Comparison of ENCODE assay signal across 26 cellular contexts in the genomic region with DNA sequence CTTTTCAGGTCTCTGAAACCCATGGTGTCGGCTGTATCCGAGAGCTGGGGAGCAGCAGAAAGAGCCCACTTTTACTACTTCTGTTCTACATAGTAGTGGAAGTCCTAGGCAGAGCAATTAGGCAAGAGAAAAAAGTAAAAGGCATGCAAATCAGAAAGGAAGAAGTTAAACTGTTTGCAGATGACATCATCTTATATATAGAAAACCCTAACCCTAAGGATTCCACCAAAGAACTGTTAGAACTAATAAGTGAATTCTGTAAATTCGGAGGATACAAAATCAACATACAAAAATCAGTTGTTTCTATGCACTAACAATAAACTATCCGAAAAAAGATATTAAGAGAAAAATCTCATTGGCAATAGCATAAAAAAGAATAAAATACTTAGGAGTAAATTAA.
DNase-seq lines count a peak whose midpoint lies in the region; ATAC-seq and TF ChIP-seq lines count a peak whose summit lies in the region.
"Had no signal": no experiment of that assay in that cellular context is flagged by ENCODE, and none has a peak within 500 bp of the region (broad histone marks: within the 10 kb centered on the region; RNA-seq: fewer than 3 reads in every experiment).

No MANE protein-coding gene starts in this region.

- H3K79me2 ChIP-seq in GM23338 (replicated peaks; ENCODE audit: insufficient read depth) (no peaks in the 10 kb centered on the region), H9 (ENCODE audit: insufficient read depth, low read length) (no peaks in the 10 kb centered on the region), smooth muscle cell (ENCODE audit: low read depth) (no peaks in the 10 kb centered on the region)

- H3K36me3 ChIP-seq in GM23338 (ENCODE audit: insufficient read depth) (no peaks in the 10 kb centered on the region), smooth muscle cell (ENCODE audit: low read depth) (no peaks in the 10 kb centered on the region)
- H3K36me3 ChIP-seq: BE2C had no signal

- H3K4me3 ChIP-seq in GM23338 (no peak overlapping the region), smooth muscle cell (no peak overlapping the region), lower leg skin (ENCODE audit: low read depth, poor library complexity, severe bottlenecking) (no peak overlapping the region)
- H3K4me3 ChIP-seq: BLaER1, GM12878 had no signal

- H3K4me3 Mint-ChIP-seq in GM23338 (no peak overlapping the region), H9 (no peak overlapping the region), WTC11 (no peak overlapping the region), nephron progenitor cell (no peak overlapping the region)
- H3K4me3 Mint-ChIP-seq: CD14-positive monocyte; CD4-positive, alpha-beta memory T cell; CD4-positive, CD25-positive, alpha-beta regulatory T cell; CD8-positive, alpha-beta memory T cell had no signal

- H3K9me3 Mint-ChIP-seq in GM23338 (no peaks in the 10 kb centered on the region; the same call in 2 of the 3 replicates), H9 (no peaks in the 10 kb centered on the region), WTC11 (no peaks in the 10 kb centered on the region), nephron progenitor cell (peaks cover 6% of the 10 kb centered on the region)
- H3K9me3 Mint-ChIP-seq: CD4-positive, alpha-beta memory T cell; CD4-positive, CD25-positive, alpha-beta regulatory T cell; CD8-positive, alpha-beta memory T cell had no signal

- peak overlapping the region; percentile 23; the same call in 1 of the 2 replicates for H3K27ac ChIP-seq in GM23338 (ENCODE audit: low read depth)
- H3K27ac ChIP-seq in H9 (ENCODE audit: insufficient read length, low read depth, low read length) = no peak overlapping the region
- H3K27ac ChIP-seq in smooth muscle cell (ENCODE audit: low read depth) = no peak overlapping the region
- H3K27ac ChIP-seq: BLaER1 had no signal

- H3K9me2 ChIP-seq in GM23338 (ENCODE audit: insufficient read depth) = no peaks in the 10 kb centered on the region

- H3F3A ChIP-seq in GM23338 (replicated peaks; ENCODE audit: low read depth) (no peaks in the 10 kb centered on the region), smooth muscle cell (ENCODE audit: low read depth) (no peaks in the 10 kb centered on the region)

- H3K23ac ChIP-seq in H9 (ENCODE audit: insufficient read length, low read depth, low read length) = no peak overlapping the region

- no peak overlapping the region for H2AK5ac ChIP-seq in H9 (ENCODE audit: insufficient read length, low read length)

- ATAC-seq in GM23338 (no peak), WTC11 (no peak), GM19467 (IDR thresholded peaks at IDR 0.05; ENCODE audit: unreplicated experiment) (no peak)
- ATAC-seq: GM12878 had no signal

- DNase-seq in GM23338 (ENCODE audit: low spot score) = peak; percentile 17
- DNase-seq in H9 = no peak
- DNase-seq in WTC11 (ENCODE audit: low spot score) = no peak
- no peak for DNase-seq in nephron progenitor cell
- no peak for DNase-seq in foreskin melanocyte
- DNase-seq in smooth muscle cell (lab: John Stamatoyannopoulos, UW; ENCODE audit: unreplicated experiment) = no peak
- no peak for DNase-seq in lower leg skin (ENCODE audit: low spot score in 2 of 2)
- DNase-seq: 8988T; ACHN; BE2C; C1 segment of cervical spinal cord; CD4-positive, alpha-beta memory T cell; CD4-positive, CD25-positive, alpha-beta regulatory T cell; CD8-positive, alpha-beta memory T cell; COR-L47; DMS 273 treated with DMSO at 0.1 percent for 48 hours; DMS153; DMS53; DMS79; DND-41; EL; GDM1 had no signal

- H3K56ac ChIP-seq in H9 (ENCODE audit: insufficient read length, low read depth, low read length) = no peak overlapping the region

- no peak overlapping the region for H3K14ac ChIP-seq in H9 (ENCODE audit: insufficient read depth, low read length)

- H3K36me3 Mint-ChIP-seq in GM23338 (ENCODE audit: low read depth) (peaks cover 8% of the 10 kb centered on the region), H9 (ENCODE audit: insufficient read depth in 1 of 3, low read depth in 3 of 3) (peaks cover 16 to 47% (median 27%) of the 10 kb centered on the region in 3 experiments; a peak in 6 of 7 replicates), WTC11 (peaks cover 12% of the 10 kb centered on the region; the same call in 1 of the 2 replicates), nephron progenitor cell (ENCODE audit: low read depth) (peaks cover 74% of the 10 kb centered on the region)

- H3K4me2 ChIP-seq in GM23338 = no peak overlapping the region
- no peak overlapping the region for H3K4me2 ChIP-seq in H9 (ENCODE audit: insufficient read depth, insufficient read length, low read length)
- H3K4me2 ChIP-seq in smooth muscle cell = no peak overlapping the region
- H3K4me2 ChIP-seq: BLaER1 had no signal

- POLR2A ChIA-PET in WTC11 (lab: Charles Lee) = no interaction called here

- TF ChIP-seq CTCF in GM23338 (conservative IDR thresholded peaks at IDR 0.05; ENCODE audit: low read depth in 2 of 2) = no peak
- TF ChIP-seq CTCF in H9 (conservative IDR thresholded peaks at IDR 0.05) = no peak
- no peak for TF ChIP-seq CTCF in WTC11 (IDR thresholded peaks at IDR 0.05)
- no peak for TF ChIP-seq CTCF in nephron progenitor cell (IDR thresholded peaks at IDR 0.05)
- no peak for TF ChIP-seq CTCF in smooth muscle cell (IDR thresholded peaks at IDR 0.05; ENCODE audit: borderline replicate concordance, insufficient read depth, poor library complexity, severe bottlenecking)
- no peak for TF ChIP-seq CTCF in lower leg skin (IDR thresholded peaks at IDR 0.05)

- no peaks in the 10 kb centered on the region for H4K20me1 ChIP-seq in GM23338 (replicated peaks; ENCODE audit: insufficient read depth)
- H4K20me1 ChIP-seq in H9 (ENCODE audit: control insufficient read depth, insufficient read depth, insufficient read length) = no peaks in the 10 kb centered on the region
- no peaks in the 10 kb centered on the region for H4K20me1 ChIP-seq in smooth muscle cell (ENCODE audit: low read depth)

- no CpG with 5 or more reads among the region's 4 CpGs for WGBS in H9 (ENCODE audit: extremely low coverage, insufficient read length, low lambda C conversion rate)
- WGBS in smooth muscle cell (ENCODE audit: low lambda C conversion rate) = 92% methylated on average over 4 of the region's 4 CpGs
- WGBS in lower leg skin, 2 donors = 86 to 100% methylated on average over 4 of the region's 4 CpGs

- H3K9ac ChIP-seq in H9 (ENCODE audit: extremely low read depth, insufficient read length, low read length) (no peak overlapping the region), smooth muscle cell (ENCODE audit: low read depth) (no peak overlapping the region)
- H3K9ac ChIP-seq: BLaER1 had no signal

- H2AFZ ChIP-seq in GM23338 = no peak overlapping the region
- H2AFZ ChIP-seq in H9 (ENCODE audit: low read length) = no peak overlapping the region
- no peak overlapping the region for H2AFZ ChIP-seq in smooth muscle cell (ENCODE audit: low read depth)

- no peaks in the 10 kb centered on the region for H3K79me1 ChIP-seq in H9 (ENCODE audit: insufficient read depth, low read depth, low read length, poor library complexity, severe bottlenecking)

- no peak overlapping the region for H4K8ac ChIP-seq in H9 (replicated peaks; ENCODE audit: insufficient read length, low read depth, low read length)

- H3K4me1 ChIP-seq in GM23338 (ENCODE audit: insufficient read depth) = peaks cover 11% of the 10 kb centered on the region; the same call in 1 of the 2 replicates
- H3K4me1 ChIP-seq in H9 (ENCODE audit: insufficient read depth, low read length) = no peaks in the 10 kb centered on the region
- H3K4me1 ChIP-seq in smooth muscle cell (ENCODE audit: low read depth) = no peaks in the 10 kb centered on the region
- H3K4me1 ChIP-seq: BE2C, BLaER1 had no signal

- H3K27me3 ChIP-seq in GM23338 (ENCODE audit: insufficient read depth) = no peaks in the 10 kb centered on the region
- H3K27me3 ChIP-seq in H9 (ENCODE audit: insufficient read depth, low read length) = no peaks in the 10 kb centered on the region
- no peaks in the 10 kb centered on the region for H3K27me3 ChIP-seq in smooth muscle cell (ENCODE audit: low read depth)
- H3K27me3 ChIP-seq: BE2C had no signal

- H3K27me3 Mint-ChIP-seq in GM23338 (ENCODE audit: insufficient read depth, low read depth, poor library complexity) (peaks cover 1% of the 10 kb centered on the region), H9 (ENCODE audit: low read depth) (no peaks in the 10 kb centered on the region), WTC11 (ENCODE audit: low read depth) (no peaks in the 10 kb centered on the region), nephron progenitor cell (ENCODE audit: low read depth, poor library complexity) (peaks cover 3% of the 10 kb centered on the region)
- H3K27me3 Mint-ChIP-seq: CD4-positive, alpha-beta memory T cell; CD4-positive, CD25-positive, alpha-beta regulatory T cell; CD8-positive, alpha-beta memory T cell had no signal

- intact Hi-C loops in lower leg skin (cut with DNase I; ENCODE audit: low total_unique reads) = no loop called here

- H3K4me1 Mint-ChIP-seq in GM23338 (peaks cover 20% of the 10 kb centered on the region), H9 (peaks cover 2 to 19% of the 10 kb centered on the region in 2 experiments), WTC11 (peaks cover 21% of the 10 kb centered on the region), nephron progenitor cell (no peaks in the 10 kb centered on the region)
- H3K4me1 Mint-ChIP-seq: CD14-positive monocyte; CD8-positive, alpha-beta memory T cell had no signal

- H4K91ac ChIP-seq in H9 (ENCODE audit: insufficient read length, low read depth, low read length) = no peak overlapping the region

- no peak overlapping the region for H2BK20ac ChIP-seq in H9 (ENCODE audit: low read depth, low read length, poor library complexity, severe bottlenecking)

- no peak overlapping the region for H3K4ac ChIP-seq in H9 (ENCODE audit: low read depth, low read length)

- H3T11ph ChIP-seq in H9 (ENCODE audit: low read length) = no peak overlapping the region

- no peak overlapping the region for H2BK120ac ChIP-seq in H9 (ENCODE audit: low read depth, low read length, poor library complexity, severe bottlenecking)

- no peak overlapping the region for H3K18ac ChIP-seq in H9 (ENCODE audit: insufficient read length, low read depth, low read length)

- no peak overlapping the region for H2BK12ac ChIP-seq in H9 (ENCODE audit: insufficient read length, low read depth, low read length)

- H2BK5ac ChIP-seq in H9 (ENCODE audit: insufficient read length, low read length) = no peak overlapping the region

- no peaks in the 10 kb centered on the region for H3K23me2 ChIP-seq in H9 (ENCODE audit: insufficient read length, low read depth, low read length, poor library complexity, severe bottlenecking)

- H3K9me3 ChIP-seq in H9 (ENCODE audit: control insufficient read depth, low read depth, low read length) (no peaks in the 10 kb centered on the region), smooth muscle cell (replicated peaks; ENCODE audit: low read depth) (no peaks in the 10 kb centered on the region)
- H3K9me3 ChIP-seq: BE2C had no signal

- TF ChIP-seq POLR2A in lower leg skin (IDR thresholded peaks at IDR 0.05) = no peak

- no peak overlapping the region for H2BK15ac ChIP-seq in H9 (ENCODE audit: low read depth, low read length)

- CTCF ChIA-PET in WTC11 (lab: Charles Lee) = no interaction called here

- H3K27ac Mint-ChIP-seq in GM23338 (peak overlapping the region; percentile 28; the same call in 1 of the 2 replicates), H9 (peak overlapping the region in 2 of 3 experiments; percentile 0 to 27; a peak in 2 of 7 replicates), WTC11 (peak overlapping the region; percentile 17; the same call in 1 of the 2 replicates), nephron progenitor cell (peak overlapping the region; percentile 29)
- H3K27ac Mint-ChIP-seq: CD14-positive monocyte; CD4-positive, alpha-beta memory T cell; CD4-positive, CD25-positive, alpha-beta regulatory T cell; CD8-positive, alpha-beta memory T cell had no signal

- H4K5ac ChIP-seq in H9 (ENCODE audit: insufficient read length, low read depth, low read length) = no peak overlapping the region
